ENCODE assay signal across 6 cellular contexts in genomic region chr1:26112407-26112775, GRCh38. TPM values are rescaled to one million over a fixed set of nuclear protein-coding genes. Genes with fewer than 3 reads are reported as not detected.
DNase-seq lines count a peak whose midpoint lies in the region; TF ChIP-seq lines count a peak whose summit lies in the region.

No MANE protein-coding gene starts in this region.

- H3K9me3 Mint-ChIP-seq in activated naive CD4-positive, alpha-beta T cell treated with anti-CD3 and anti-CD28 coated beads for 36 hours, result no peaks in the 10 kb centered on the region

- POLR2A ChIA-PET in SK-N-SH (lab: Yijun Ruan, JAX), result interaction anchor here (0.7 to 1.9 kb wide), 4 partner anchors 9 to 43 kb away, joined by 3 to 6 read pairs (median 4); no protein-coding TSS in a partner anchor

- no peak for TF ChIP-seq RAD21 in SK-N-SH (IDR thresholded peaks at IDR 0.05; ENCODE audit: low read length)

- peak overlapping the region in 1 of 2 experiments; percentile 90; a peak in 3 of 4 replicates for H3K27ac ChIP-seq in SK-N-SH (ENCODE audit: low read depth in 2 of 2, low read length in 1 of 2)

- H3K36me3 ChIP-seq in SK-N-SH (replicated peaks in 1 of 2; ENCODE audit: control insufficient read depth in 1 of 2, insufficient read depth in 2 of 2, low read length in 1 of 2), result peaks cover 15 to 16% of the 10 kb centered on the region in 2 experiments

- CTCF ChIA-PET in activated naive CD4-positive, alpha-beta T cell treated with anti-CD3 and anti-CD28 coated beads for 36 hours (lab: Charles Lee), result interaction anchor here (1.8 to 2.6 kb wide), 3 partner anchors 11 to 32 kb away, joined by 6 to 11 read pairs (median 8); no protein-coding TSS in a partner anchor
- CTCF ChIA-PET in SK-N-SH (lab: Yijun Ruan, JAX), result interaction anchor here (0.6 to 15.7 kb wide), 5 partner anchors 9 to 445 kb away, joined by 3 to 235 read pairs (median 5); partner anchors contain the start of gene CEP85

- DNase-seq in activated naive CD4-positive, alpha-beta T cell treated with anti-CD3 and anti-CD28 coated beads for 36 hours, result peak; percentile 55
- DNase-seq in activated naive CD4-positive, alpha-beta T cell treated with Interleukin-2 at 50 U/mL for 16 hours, result no peak
- DNase-seq in SK-N-SH (no peak), AG08395 (ENCODE audit: low spot score) (no peak)
- no peak for DNase-seq in stimulated activated CD4-positive, alpha-beta T cell treated with anti-CD3 and anti-CD28 coated beads, Interleukin-1b, Interleukin-23, amount 100 ng/mL, for 48 hours

- no peaks in the 10 kb centered on the region for H3F3A ChIP-seq in SK-N-SH (replicated peaks; ENCODE audit: insufficient read depth)

- no peaks in the 10 kb centered on the region for H3K27me3 Mint-ChIP-seq in activated naive CD4-positive, alpha-beta T cell treated with anti-CD3 and anti-CD28 coated beads for 36 hours (ENCODE audit: low read depth)

- intact Hi-C loops in activated naive CD4-positive, alpha-beta T cell treated with anti-CD3 and anti-CD28 coated beads for 36 hours (cut with micrococcal nuclease), result loop anchor here (5.0 kb wide), 1 partner anchor 165 kb away; no protein-coding TSS in a partner anchor

- peak overlapping the region; percentile 83 for H3K9ac ChIP-seq in SK-N-SH

- H2AFZ ChIP-seq in SK-N-SH (ENCODE audit: low read depth), result peak overlapping the region; percentile 98

- peak overlapping the region; percentile 90 for H3K27ac Mint-ChIP-seq in activated naive CD4-positive, alpha-beta T cell treated with anti-CD3 and anti-CD28 coated beads for 36 hours

- TF ChIP-seq EP300 in SK-N-SH (IDR thresholded peaks at IDR 0.05; ENCODE audit: borderline replicate concordance in 1 of 2, low read depth in 1 of 2, low read length in 1 of 2), result no peak

- peaks cover 5 to 13% of the 10 kb centered on the region in 2 experiments for H3K4me1 ChIP-seq in SK-N-SH (ENCODE audit: control insufficient read depth in 1 of 2, insufficient read depth in 2 of 2, low read depth in 1 of 2, low read length in 1 of 2)

- H3K36me3 Mint-ChIP-seq in activated naive CD4-positive, alpha-beta T cell treated with anti-CD3 and anti-CD28 coated beads for 36 hours (ENCODE audit: low read depth), result peaks cover 13% of the 10 kb centered on the region

- peaks cover 28% of the 10 kb centered on the region for H3K4me1 Mint-ChIP-seq in activated naive CD4-positive, alpha-beta T cell treated with anti-CD3 and anti-CD28 coated beads for 36 hours (ENCODE audit: low read depth)

- H3K79me2 ChIP-seq in SK-N-SH (ENCODE audit: insufficient read depth), result peaks cover 24% of the 10 kb centered on the region

- H3K4me3 Mint-ChIP-seq in activated naive CD4-positive, alpha-beta T cell treated with anti-CD3 and anti-CD28 coated beads for 36 hours, result peak overlapping the region; percentile 96

- no peaks in the 10 kb centered on the region for H3K9me3 ChIP-seq in SK-N-SH

- no peak for TF ChIP-seq CTCF in SK-N-SH (IDR thresholded peaks at IDR 0.05)

- H4K20me1 ChIP-seq in SK-N-SH (ENCODE audit: insufficient read depth), result no peaks in the 10 kb centered on the region

- 9% methylated on average over 8 of the region's 9 CpGs for WGBS in SK-N-SH (ENCODE audit: low lambda C conversion rate)

- H3K4me2 ChIP-seq in SK-N-SH, result peak overlapping the region; percentile 99

- H3K27me3 ChIP-seq in SK-N-SH (ENCODE audit: insufficient read depth), result no peaks in the 10 kb centered on the region

- H3K4me3 ChIP-seq in SK-N-SH (ENCODE audit: low read depth in 2 of 2, low read length in 1 of 2) (peak overlapping the region; percentile 94 to 99), iPS-11a (ENCODE audit: low read depth, low read length) (peak overlapping the region; percentile 92)

- no peaks in the 10 kb centered on the region for H3K9me2 ChIP-seq in SK-N-SH

TF ChIP-seq in SK-N-SH, 30 proteins besides CTCF, POLR2A, EP300 and RAD21:
- 0 out of 2 replicates have a peak, but pooled peaks have one; percentile 13 for TF ChIP-seq MAX (IDR thresholded peaks at IDR 0.05; ENCODE audit: low read depth)
- TF ChIP-seq MXI1 (IDR thresholded peaks at IDR 0.05; ENCODE audit: low read depth, low read length), result no peak
- no peak for TF ChIP-seq ELF1 (IDR thresholded peaks at IDR 0.05)
- no peak for TF ChIP-seq NRF1 (IDR thresholded peaks at IDR 0.05; ENCODE audit: low read depth, low read length)
- TF ChIP-seq RCOR1 (IDR thresholded peaks at IDR 0.05; ENCODE audit: low read length), result no peak
- TF ChIP-seq CHD2 (IDR thresholded peaks at IDR 0.05; ENCODE audit: low read length, partially characterized antibody), result no peak
- no peak for TF ChIP-seq FOXJ3 (CRISPR knock-in tag; IDR thresholded peaks at IDR 0.05)

RNA-seq across cellular contexts. Expression of gene PDIK1L, which starts 0.8 kb away (rescaled TPM):
- total RNA-seq in activated naive CD4-positive, alpha-beta T cell treated with anti-CD3 and anti-CD28 coated beads for 36 hours, result 10 to 100 TPM; 20.5 to 21.4 TPM
- 1.2 and 1.3 TPM in 2 replicates for polyA plus RNA-seq in SK-N-SH (2012; rRNA removed)
- polyA plus RNA-seq in SK-N-SH (2012; cell fraction: cytosol; rRNA removed), result 1.7 and 2.2 TPM in 2 replicates
- 1.0 and 1.2 TPM in 2 replicates for polyA plus RNA-seq in SK-N-SH (2012; cell fraction: nucleus; rRNA removed)

RNA-seq across cellular contexts. Expression of gene TRIM63, which starts 45.0 kb away (rescaled TPM):
- total RNA-seq in activated naive CD4-positive, alpha-beta T cell treated with anti-CD3 and anti-CD28 coated beads for 36 hours, result under 1 TPM; 0.33 to 0.40 TPM
- polyA plus RNA-seq in SK-N-SH (2012; rRNA removed), result not detected in 2 replicates
- not detected in 2 replicates for polyA plus RNA-seq in SK-N-SH (2012; cell fraction: cytosol; rRNA removed)
- polyA plus RNA-seq in SK-N-SH (2012; cell fraction: nucleus; rRNA removed), result 0.02 TPM in 1 of 2 replicates, not detected in the other

RNA-seq across cellular contexts. Expression of gene FAM110D, which starts 46.5 kb away (rescaled TPM):
- under 1 TPM in 1 of 2 experiments, not detected in 1; 0.07 TPM for total RNA-seq in activated naive CD4-positive, alpha-beta T cell treated with anti-CD3 and anti-CD28 coated beads for 36 hours
- polyA plus RNA-seq in SK-N-SH (2012; rRNA removed), result 0.50 and 0.64 TPM in 2 replicates
- 0.31 and 0.38 TPM in 2 replicates for polyA plus RNA-seq in SK-N-SH (2012; cell fraction: cytosol; rRNA removed)
- polyA plus RNA-seq in SK-N-SH (2012; cell fraction: nucleus; rRNA removed), result 0.37 and 0.62 TPM in 2 replicates

RNA-seq across cellular contexts. Expression of gene C1orf232, which starts 56.4 kb away (rescaled TPM):
- not detected for total RNA-seq in activated naive CD4-positive, alpha-beta T cell treated with anti-CD3 and anti-CD28 coated beads for 36 hours
- not detected in 2 replicates for polyA plus RNA-seq in SK-N-SH (2012; rRNA removed)
- polyA plus RNA-seq in SK-N-SH (2012; cell fraction: cytosol; rRNA removed), result not detected in 2 replicates
- polyA plus RNA-seq in SK-N-SH (2012; cell fraction: nucleus; rRNA removed), result not detected in 2 replicates

RNA-seq across cellular contexts. Expression of gene ZNF593, which starts 57.3 kb away (rescaled TPM):
- 10 to 100 TPM; 24.0 to 26.8 TPM for total RNA-seq in activated naive CD4-positive, alpha-beta T cell treated with anti-CD3 and anti-CD28 coated beads for 36 hours
- polyA plus RNA-seq in SK-N-SH (2012; rRNA removed), result 58.7 and 64.8 TPM in 2 replicates
- polyA plus RNA-seq in SK-N-SH (2012; cell fraction: cytosol; rRNA removed), result 39.5 and 50.3 TPM in 2 replicates
- polyA plus RNA-seq in SK-N-SH (2012; cell fraction: nucleus; rRNA removed), result 33.5 and 78.6 TPM in 2 replicates
